In genomic region chr17:35448214-35448898, GRCh38 we compare ENCODE assay signal across 8 cellular contexts. TPM values are rescaled to one million over a fixed set of nuclear protein-coding genes. Genes with fewer than 3 reads are reported as not detected.
DNase-seq lines count a peak whose midpoint lies in the region; ATAC-seq and TF ChIP-seq lines count a peak whose summit lies in the region.

SLFN13 (minus strand) TSS chr17:35448766; CDS start chr17:35445680, 3,086 bp downstream.

- H3K9me3 Mint-ChIP-seq in osteocyte (ENCODE audit: unreplicated experiment) = no peaks in the 10 kb centered on the region

- TF ChIP-seq CTCF in AG04449 (IDR thresholded peaks at IDR 0.05; ENCODE audit: insufficient read depth, low read length, missing control alignments) = no peak
- no peak for TF ChIP-seq CTCF in osteocyte (IDR thresholded peaks at IDR 0.05)
- TF ChIP-seq CTCF in tibial nerve (IDR thresholded peaks at IDR 0.05) = no peak

- H3K9me3 ChIP-seq in tibial nerve = no peaks in the 10 kb centered on the region

- H3K36me3 ChIP-seq in tibial nerve = no peaks in the 10 kb centered on the region

- POLR2A ChIA-PET in AG04449 (lab: Yijun Ruan, JAX) = interaction anchor here (1.3 kb wide), 1 partner anchor 75 kb away, joined by 3 read pairs; the partner anchor contains the start of gene SLFN11

- H3K27ac ChIP-seq in tibial nerve = peak within 1 kb of the TSS; percentile 9 to 67 (median 54)

- ATAC-seq in GM19035 (IDR thresholded peaks at IDR 0.05; ENCODE audit: unreplicated experiment) = peak; percentile 80
- ATAC-seq in HG03280 (IDR thresholded peaks at IDR 0.05; ENCODE audit: unreplicated experiment) = peak; percentile 70

- peak within 1 kb of the TSS; percentile 51 for H3K4me3 ChIP-seq in AG04449 (ENCODE audit: low read depth, low read length)
- H3K4me3 ChIP-seq in tibial nerve = peak within 1 kb of the TSS; percentile 44 to 65 (median 58)

- H3K27me3 ChIP-seq in tibial nerve = peaks cover 0 to 12% of the 10 kb centered on the region in 2 donors

- peaks cover 16% of the 10 kb centered on the region for H3K4me1 Mint-ChIP-seq in osteocyte (ENCODE audit: unreplicated experiment)

- H3K27me3 Mint-ChIP-seq in osteocyte (ENCODE audit: unreplicated experiment) = peaks cover 25% of the 10 kb centered on the region

- TF ChIP-seq POLR2A in tibial nerve (IDR thresholded peaks at IDR 0.05) = no peak

- H3K4me1 ChIP-seq in tibial nerve = peaks cover 0 to 24% (median 7%) of the 10 kb centered on the region in 4 donors

- no peak within 1 kb of the TSS for H3K27ac Mint-ChIP-seq in osteocyte (ENCODE audit: unreplicated experiment)

- 1% methylated on average over 37 to 40 of the region's 44 CpGs for WGBS in tibial nerve, 2 donors

- TF ChIP-seq EP300 in tibial nerve (IDR thresholded peaks at IDR 0.05) = no peak

- H3K4me3 Mint-ChIP-seq in osteocyte (ENCODE audit: unreplicated experiment) = peak within 1 kb of the TSS; percentile 72

- DNase-seq in AG04449 (ENCODE audit: low read depth, low spot score) (no peak), OCI-M1 (lab: John Stamatoyannopoulos, UW) (peak; percentile 93), activated T-helper 1 cell treated with Interleukin-2 at 50 U/mL for 16 hours (ENCODE audit: low read depth) (peak; percentile 66), germinal center (ENCODE audit: low spot score) (peak; percentile 69), osteocyte (ENCODE audit: extremely low spot score, unreplicated experiment) (no peak), tibial nerve (ENCODE audit: low spot score in 2 of 2) (peak; percentile 31 to 39)

- no peaks in the 10 kb centered on the region for H3K36me3 Mint-ChIP-seq in osteocyte (ENCODE audit: unreplicated experiment)

- CTCF ChIA-PET in AG04449 (lab: Yijun Ruan, JAX) = interaction anchor here (1.4 kb wide), 1 partner anchor 25 kb away, joined by 3 read pairs; no protein-coding TSS in a partner anchor

RNA-seq across cellular contexts. Expression of gene SLFN13, which starts in this region (rescaled TPM):
- total RNA-seq in osteocyte = 6.4 and 9.0 TPM in 2 replicates
- total RNA-seq in tibial nerve = 10 to 100 TPM in 1 of 4 donors, 1 to 10 TPM in 3; 2.3 to 23.6 (median 4.9) TPM

Comparison
In these comparisons a context has a peak if more than half of its experiments do, and no peak if none do; other contexts are left out.
1. DNase-seq: peak in OCI-M1 (single experiment), activated T-helper 1 cell treated with Interleukin-2 at 50 U/mL for 16 hours (single experiment), germinal center (single experiment) and tibial nerve (2 of 2); none in AG04449 (single experiment) and osteocyte (single experiment).